ENCODE assay signal across 1 cellular context in genomic region chr10:124035306-124035927, GRCh38.
TF ChIP-seq lines count a peak whose summit lies in the region.

No MANE protein-coding gene starts in this region.

TF ChIP-seq in liver, 16 proteins besides CTCF, POLR2A, EP300 and RAD21 (continued from another document):
- TF ChIP-seq MAX (IDR thresholded peaks at IDR 0.05) (no peak), YY1 (IDR thresholded peaks at IDR 0.05) (no peak), FOXA1 (IDR thresholded peaks at IDR 0.05) (no peak), FOXA2 (IDR thresholded peaks at IDR 0.05) (no peak), HNF4G (IDR thresholded peaks at IDR 0.05) (no peak), TAF1 (conservative IDR thresholded peaks at IDR 0.05) (no peak), GABPA (IDR thresholded peaks at IDR 0.05 in 1 of 2, conservative IDR thresholded peaks at IDR 0.05 in 1 of 2) (no peak)
